ENCODE assay signal across 13 cellular contexts in the genomic region with DNA sequence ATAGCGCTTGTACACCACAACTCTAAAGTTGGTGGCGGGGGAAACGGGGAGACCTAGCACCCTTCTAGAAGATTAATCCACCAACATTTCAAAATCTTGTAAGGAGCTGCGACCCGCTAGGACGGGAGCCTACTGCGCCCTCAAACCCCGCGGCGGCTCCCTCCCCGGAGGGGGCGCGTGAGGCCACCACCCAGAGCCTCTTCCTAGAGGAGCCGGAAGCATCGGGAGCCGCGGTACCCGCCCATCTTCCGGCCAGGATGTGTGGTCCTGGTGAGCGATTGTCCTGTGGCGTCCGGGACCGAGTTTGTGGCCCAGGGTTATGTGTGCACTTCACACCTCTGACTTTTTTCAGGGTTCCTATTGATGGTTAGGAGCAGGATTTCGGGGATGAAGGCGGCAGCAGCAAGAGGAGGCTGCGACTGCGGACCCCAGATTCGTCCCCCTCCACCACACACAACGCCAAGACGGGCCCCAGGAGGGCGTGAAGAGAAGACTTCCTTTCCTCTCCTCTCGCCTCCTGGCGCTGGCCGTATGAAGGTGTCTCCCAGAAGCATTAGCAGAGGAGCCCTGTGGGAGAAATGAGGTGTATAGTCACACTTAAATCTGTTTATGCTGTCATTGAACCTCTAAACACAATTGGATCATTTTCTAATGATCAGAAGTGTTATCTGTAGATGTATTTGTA. TPM values are rescaled to one million over a fixed set of nuclear protein-coding genes. Genes with fewer than 3 reads are reported as not detected.
DNase-seq lines count a peak whose midpoint lies in the region; ATAC-seq and TF ChIP-seq lines count a peak whose summit lies in the region.
"Had no signal": no experiment of that assay in that cellular context is flagged by ENCODE, and none has a peak within 500 bp of the region (broad histone marks: within the 10 kb centered on the region; RNA-seq: fewer than 3 reads in every experiment).

No MANE protein-coding gene starts in this region.

- H2AK5ac ChIP-seq in mesenchymal stem cell (ENCODE audit: low read length, severe bottlenecking): no peak overlapping the region
- H2AK5ac ChIP-seq in neuronal stem cell (ENCODE audit: low read depth, low read length): no peak overlapping the region

- H3K23ac ChIP-seq in mesenchymal stem cell (ENCODE audit: low read length in 2 of 2): no peak overlapping the region
- H3K23ac ChIP-seq in neuronal stem cell (ENCODE audit: low read depth, low read length, poor library complexity): no peak overlapping the region

- no TSS peak for BruUV-seq in mammary epithelial cell (replicated peaks; lab: Mats Ljungman, UMichigan)

- CTCF ChIA-PET in mammary epithelial cell (lab: Charles Lee; ENCODE audit: low non-redundant PET): no interaction called here

- H3K4me3 ChIP-seq in breast epithelium (peak overlapping the region; percentile 2 to 27 (median 20)), mammary epithelial cell (replicated peaks in 1 of 3; ENCODE audit: insufficient read depth in 1 of 3, low read depth in 2 of 3, low read length in 3 of 3) (no peak overlapping the region), esophagus squamous epithelium (peak overlapping the region in 3 of 4 donors; percentile 22 to 47 (median 34)), mesenchymal stem cell (ENCODE audit: insufficient read depth in 1 of 2, low read depth in 1 of 2, low read length in 2 of 2) (peak overlapping the region in 1 of 2 experiments; percentile 73), uterus (peak overlapping the region; percentile 2 to 24), neuronal stem cell (ENCODE audit: low read length in 2 of 2) (no peak overlapping the region)
- H3K4me3 ChIP-seq: body of pancreas had no signal

- DNase-seq in breast epithelium (ENCODE audit: low spot score in 2 of 2) (no peak), mammary epithelial cell (no peak), esophagus squamous epithelium (lab: John Stamatoyannopoulos, UW) (no peak), mesenchymal stem cell (no peak), uterus (no peak), ureter (ENCODE audit: low spot score) (no peak), neuronal stem cell (ENCODE audit: low spot score) (no peak)
- DNase-seq: body of pancreas, H9, left colon, PC-3 had no signal

- H2AFZ ChIP-seq in mammary epithelial cell (ENCODE audit: low read depth, low read length): no peak overlapping the region
- no peak overlapping the region for H2AFZ ChIP-seq in mesenchymal stem cell (ENCODE audit: low read depth, low read length)
- H2AFZ ChIP-seq in neuronal stem cell (ENCODE audit: low read length): no peak overlapping the region

- H3K4me2 ChIP-seq in mammary epithelial cell (ENCODE audit: insufficient read depth, low read depth, low read length): no peak overlapping the region
- H3K4me2 ChIP-seq in mesenchymal stem cell (ENCODE audit: low read length, poor library complexity, severe bottlenecking): no peak overlapping the region
- no peak overlapping the region for H3K4me2 ChIP-seq in neuronal stem cell (ENCODE audit: insufficient read depth, low read length, poor library complexity, severe bottlenecking)
- H3K4me2 ChIP-seq: KMS-11 had no signal

- no peaks in the 10 kb centered on the region for H3K36me3 ChIP-seq in breast epithelium
- peaks cover 19% of the 10 kb centered on the region for H3K36me3 ChIP-seq in mammary epithelial cell (ENCODE audit: insufficient read depth, low read length)
- H3K36me3 ChIP-seq in esophagus squamous epithelium: peaks cover 0 to 40% (median 0%) of the 10 kb centered on the region in 3 donors
- peaks cover 4 to 5% of the 10 kb centered on the region in 2 experiments for H3K36me3 ChIP-seq in mesenchymal stem cell (ENCODE audit: control insufficient read depth in 1 of 2, insufficient read depth in 2 of 2, low read depth in 1 of 2, low read length in 2 of 2)
- H3K36me3 ChIP-seq in uterus: no peaks in the 10 kb centered on the region
- H3K36me3 ChIP-seq in neuronal stem cell (replicated peaks in 1 of 2; ENCODE audit: control insufficient read depth in 2 of 2, insufficient read depth in 2 of 2, low read length in 2 of 2): no peaks in the 10 kb centered on the region

- H2BK5ac ChIP-seq in mesenchymal stem cell (ENCODE audit: low read depth, low read length, poor library complexity, severe bottlenecking) (no peak overlapping the region), neuronal stem cell (ENCODE audit: low read length) (no peak overlapping the region)

- ATAC-seq in GM18909 (IDR thresholded peaks at IDR 0.05; ENCODE audit: poor library complexity, unreplicated experiment): no peak
- ATAC-seq: body of pancreas, left colon, PC-3 had no signal

- H4K20me1 ChIP-seq in mammary epithelial cell (ENCODE audit: insufficient read depth, low read length): no peaks in the 10 kb centered on the region

- H3K4me1 ChIP-seq in breast epithelium: no peaks in the 10 kb centered on the region
- no peaks in the 10 kb centered on the region for H3K4me1 ChIP-seq in mammary epithelial cell (ENCODE audit: insufficient read depth, low read length)
- H3K4me1 ChIP-seq in esophagus squamous epithelium: no peaks in the 10 kb centered on the region
- no peaks in the 10 kb centered on the region for H3K4me1 ChIP-seq in mesenchymal stem cell (ENCODE audit: control insufficient read depth, insufficient read depth, low read depth, low read length)
- no peaks in the 10 kb centered on the region for H3K4me1 ChIP-seq in uterus
- no peaks in the 10 kb centered on the region for H3K4me1 ChIP-seq in neuronal stem cell (ENCODE audit: control insufficient read depth in 2 of 2, insufficient read depth in 1 of 2, low read depth in 1 of 2, low read length in 2 of 2)
- H3K4me1 ChIP-seq: body of pancreas had no signal

- no peak for TF ChIP-seq CTCF in breast epithelium (IDR thresholded peaks at IDR 0.05)
- no peak for TF ChIP-seq CTCF in mammary epithelial cell (conservative IDR thresholded peaks at IDR 0.05 in 1 of 2, IDR thresholded peaks at IDR 0.05 in 1 of 2; ENCODE audit: extremely low read depth in 1 of 2, insufficient read depth in 1 of 2, low read depth in 1 of 2, low read length in 2 of 2)
- TF ChIP-seq CTCF in esophagus squamous epithelium (IDR thresholded peaks at IDR 0.05): no peak
- no peak for TF ChIP-seq CTCF in uterus (IDR thresholded peaks at IDR 0.05)

- intact Hi-C loops in breast epithelium (cut with DNase I; ENCODE audit: low total_unique reads): no loop called here
- intact Hi-C loops in mammary epithelial cell (cut with micrococcal nuclease): no loop called here
- intact Hi-C loops in esophagus squamous epithelium (cut with DNase I): no loop called here
- intact Hi-C loops in uterus (cut with DNase I; ENCODE audit: low total_unique reads): no loop called here

- no peak overlapping the region for H3K18ac ChIP-seq in mesenchymal stem cell (ENCODE audit: low read depth in 1 of 2, low read length in 2 of 2)
- H3K18ac ChIP-seq in neuronal stem cell (ENCODE audit: low read length): no peak overlapping the region

- H2BK15ac ChIP-seq in mesenchymal stem cell (ENCODE audit: low read depth, poor library complexity, severe bottlenecking) (no peak overlapping the region), neuronal stem cell (ENCODE audit: low read length) (no peak overlapping the region)

- peaks cover 0 to 16% of the 10 kb centered on the region in 2 donors for H3K9me3 ChIP-seq in breast epithelium
- peaks cover 26% of the 10 kb centered on the region for H3K9me3 ChIP-seq in mammary epithelial cell (replicated peaks; ENCODE audit: insufficient read depth, low read length)
- peaks cover 0 to 33% (median 26%) of the 10 kb centered on the region in 3 donors for H3K9me3 ChIP-seq in esophagus squamous epithelium
- H3K9me3 ChIP-seq in mesenchymal stem cell (ENCODE audit: control insufficient read depth, low read length): peaks cover 54% of the 10 kb centered on the region
- H3K9me3 ChIP-seq in uterus: peaks cover 0 to 7% of the 10 kb centered on the region in 2 donors
- H3K9me3 ChIP-seq in neuronal stem cell (replicated peaks in 1 of 2; ENCODE audit: control insufficient read depth in 2 of 2, insufficient read depth in 1 of 2, low read depth in 1 of 2, low read length in 2 of 2): peaks cover 9 to 12% of the 10 kb centered on the region in 2 donors

- no peak overlapping the region for H2BK120ac ChIP-seq in mesenchymal stem cell (ENCODE audit: low read depth, low read length)
- H2BK120ac ChIP-seq in neuronal stem cell (ENCODE audit: low read depth, low read length): no peak overlapping the region

- H3K14ac ChIP-seq in mesenchymal stem cell (ENCODE audit: low read length in 2 of 2) (no peak overlapping the region), neuronal stem cell (ENCODE audit: low read length) (no peak overlapping the region)

- dilution Hi-C loops in mammary epithelial cell (cut with HindIII; ENCODE audit: low sequenced_read_pairs): no loop called here

- H3K79me2 ChIP-seq in mammary epithelial cell (ENCODE audit: insufficient read depth, low read length): no peaks in the 10 kb centered on the region

- in situ Hi-C loops in mammary epithelial cell (cut with MboI; ENCODE audit: low sequenced_read_pairs in 2 of 2): no loop called here

- H3K9ac ChIP-seq in mammary epithelial cell (ENCODE audit: insufficient read depth, low read length): no peak overlapping the region
- peak overlapping the region; percentile 62 for H3K9ac ChIP-seq in mesenchymal stem cell (ENCODE audit: low read length)
- no peak overlapping the region for H3K9ac ChIP-seq in neuronal stem cell (ENCODE audit: low read depth, low read length, poor library complexity)
- H3K9ac ChIP-seq: KMS-11 had no signal

- TF ChIP-seq POLR2A in breast epithelium (IDR thresholded peaks at IDR 0.05) (no peak), esophagus squamous epithelium (IDR thresholded peaks at IDR 0.05) (no peak), uterus (IDR thresholded peaks at IDR 0.05) (no peak)

- H4K8ac ChIP-seq in mesenchymal stem cell (ENCODE audit: low read length) (no peak overlapping the region), neuronal stem cell (ENCODE audit: low read depth, low read length) (no peak overlapping the region)

- H2BK12ac ChIP-seq in mesenchymal stem cell (ENCODE audit: low read length in 2 of 2) (no peak overlapping the region), neuronal stem cell (ENCODE audit: low read length) (no peak overlapping the region)

- 69% methylated on average over 26 of the region's 34 CpGs for WGBS in mammary epithelial cell (ENCODE audit: low coverage, missing lambda C conversion rate)
- 30 to 56% methylated on average over 7 to 34 of the region's 34 CpGs for WGBS in esophagus squamous epithelium, 2 donors
- 96% methylated on average over 28 of the region's 34 CpGs for WGBS in mesenchymal stem cell
- no CpG with 5 or more reads among the region's 34 CpGs for WGBS in neuronal stem cell (ENCODE audit: extremely low coverage in 2 of 2, insufficient read length in 2 of 2, insufficient replicate concordance in 1 of 2), 2 donors

- H3K4ac ChIP-seq in mesenchymal stem cell (ENCODE audit: low read depth in 1 of 2, low read length in 2 of 2): no peak overlapping the region
- H3K4ac ChIP-seq in neuronal stem cell (ENCODE audit: low read length): no peak overlapping the region

- H4K91ac ChIP-seq in mesenchymal stem cell (ENCODE audit: low read length) (no peak overlapping the region), neuronal stem cell (ENCODE audit: low read depth, low read length, poor library complexity) (no peak overlapping the region)

- H3K27ac ChIP-seq in breast epithelium (no peak overlapping the region), mammary epithelial cell (ENCODE audit: insufficient read depth, low read depth, low read length) (no peak overlapping the region), esophagus squamous epithelium (no peak overlapping the region), mesenchymal stem cell (ENCODE audit: low read length, poor library complexity, severe bottlenecking) (no peak overlapping the region), uterus (no peak overlapping the region), neuronal stem cell (replicated peaks; ENCODE audit: low read length) (no peak overlapping the region)
- H3K27ac ChIP-seq: body of pancreas, KMS-11 had no signal

- H3K27me3 ChIP-seq in breast epithelium (no peaks in the 10 kb centered on the region), mammary epithelial cell (ENCODE audit: insufficient read depth, low read length) (no peaks in the 10 kb centered on the region), esophagus squamous epithelium (peaks cover 0 to 10% (median 0%) of the 10 kb centered on the region in 4 donors), mesenchymal stem cell (ENCODE audit: control insufficient read depth in 1 of 2, insufficient read depth in 1 of 2, low read length in 2 of 2) (no peaks in the 10 kb centered on the region), uterus (peaks cover 0 to 2% of the 10 kb centered on the region in 2 donors), neuronal stem cell (ENCODE audit: control insufficient read depth in 3 of 3, insufficient read depth in 3 of 3, low read depth in 1 of 3, low read length in 3 of 3) (no peaks in the 10 kb centered on the region)
- H3K27me3 ChIP-seq: body of pancreas had no signal

- H3K79me1 ChIP-seq in mesenchymal stem cell (replicated peaks; ENCODE audit: low read length, poor library complexity, severe bottlenecking) (no peaks in the 10 kb centered on the region), neuronal stem cell (ENCODE audit: low read depth, low read length) (no peaks in the 10 kb centered on the region)

RNA-seq across cellular contexts. Expression of a gene that starts 10.7 kb away (rescaled TPM):
- total RNA-seq in breast epithelium: 1 to 10 TPM in 2 of 3 donors, under 1 TPM in 1; 0.16 to 3.1 (median 2.0) TPM
- 1 to 10 TPM; 3.5 to 6.5 TPM for total RNA-seq in mammary epithelial cell
- polyA plus RNA-seq in mammary epithelial cell: 1.2 TPM
- polyA minus RNA-seq in mammary epithelial cell: not detected
- 1 to 10 TPM; 1.7 to 6.9 (median 2.2) TPM for total RNA-seq in esophagus squamous epithelium
- polyA plus RNA-seq in mesenchymal stem cell (2013, experiment 1 of 2): 0.33 TPM
- polyA plus RNA-seq in mesenchymal stem cell (2013, experiment 2 of 2): 0.34 TPM
- 1 to 10 TPM in 3 of 4 donors, not detected in 1; 1.1 to 2.1 (median 1.2) TPM for total RNA-seq in uterus
- 1.6 TPM for total RNA-seq in ureter
- polyA plus RNA-seq in neuronal stem cell (2013, experiment 1 of 2): 0.56 TPM
- 0.69 TPM for polyA plus RNA-seq in neuronal stem cell (2013, experiment 2 of 2)

RNA-seq across cellular contexts. Expression of a gene that starts 33.4 kb away (rescaled TPM):
- total RNA-seq in breast epithelium (1 to 10 TPM; 2.7 to 9.8 (median 9.7) TPM), mammary epithelial cell (1 to 10 TPM; 1.1 to 1.7 TPM), esophagus squamous epithelium (1 to 10 TPM; 2.8 to 4.4 (median 3.6) TPM), uterus (1 to 10 TPM in 3 of 4 donors, not detected in 1; 1.8 to 7.9 (median 5.3) TPM), ureter (9.9 TPM)
- 1.0 TPM for polyA plus RNA-seq in mammary epithelial cell
- not detected for polyA minus RNA-seq in mammary epithelial cell
- polyA plus RNA-seq in mesenchymal stem cell (2013, experiment 1 of 2): 3.1 TPM
- polyA plus RNA-seq in mesenchymal stem cell (2013, experiment 2 of 2): 2.5 TPM
- polyA plus RNA-seq in neuronal stem cell (2013, experiment 1 of 2): 8.8 TPM
- 8.4 TPM for polyA plus RNA-seq in neuronal stem cell (2013, experiment 2 of 2)

RNA-seq across cellular contexts. Expression of a gene that starts 50.6 kb away (rescaled TPM):
- total RNA-seq in breast epithelium (10 to 100 TPM; 21.9 to 33.8 (median 22.9) TPM), mammary epithelial cell (10 to 100 TPM; 16.3 to 24.2 TPM), esophagus squamous epithelium (10 to 100 TPM in 1 of 4 donors, 1 to 10 TPM in 3; 2.2 to 17.5 (median 5.9) TPM), uterus (10 to 100 TPM; 17.4 to 48.9 (median 32.5) TPM), ureter (28.6 TPM)
- 4.5 TPM for polyA plus RNA-seq in mammary epithelial cell
- 8.5 TPM for polyA minus RNA-seq in mammary epithelial cell
- 10.1 TPM for polyA plus RNA-seq in mesenchymal stem cell (2013, experiment 1 of 2)
- polyA plus RNA-seq in mesenchymal stem cell (2013, experiment 2 of 2): 9.7 TPM
- 27.5 TPM for polyA plus RNA-seq in neuronal stem cell (2013, experiment 1 of 2)
- polyA plus RNA-seq in neuronal stem cell (2013, experiment 2 of 2): 27.5 TPM

Comparison
In these comparisons a context has a peak if more than half of its experiments do, and no peak if none do; other contexts are left out.
1. H3K4me3 ChIP-seq: peak in breast epithelium (3 of 3), esophagus squamous epithelium (3 of 4) and uterus (2 of 2); none in mammary epithelial cell (0 of 3) and neuronal stem cell (0 of 2).